2 cellular contexts compared by ENCODE assay signal in genomic region chr6:147046131-147046530, GRCh38.
TF ChIP-seq lines count a peak whose summit lies in the region.

No MANE protein-coding gene starts in this region.

TF ChIP-seq in SK-N-SH, 30 proteins besides CTCF, POLR2A, EP300 and RAD21 (continued from another document):
- TF ChIP-seq PBX3 (IDR thresholded peaks at IDR 0.05) (no peak), EZH2phosphoT487 (IDR thresholded peaks at IDR 0.05; ENCODE audit: borderline replicate concordance, low read depth) (no peak), RFX5 (IDR thresholded peaks at IDR 0.05; ENCODE audit: low read length) (no peak), REST (IDR thresholded peaks at IDR 0.05; ENCODE audit: low read depth, low read length) (no peak), ZBTB33 (IDR thresholded peaks at IDR 0.05; ENCODE audit: borderline replicate concordance, low read depth) (no peak), RXRA (IDR thresholded peaks at IDR 0.05; ENCODE audit: borderline replicate concordance, low read depth) (no peak), IRF3 (IDR thresholded peaks at IDR 0.05; ENCODE audit: low read depth, low read length) (no peak)

TF ChIP-seq in SK-N-SH treated with all-trans-retinoic acid at 6 μM for 48 hours, 23 proteins besides CTCF, POLR2A, EP300 and RAD21 (continued from another document):
- TF ChIP-seq TSHZ2 (CRISPR knock-in tag; IDR thresholded peaks at IDR 0.05) (no peak), BACH2 (CRISPR knock-in tag; IDR thresholded peaks at IDR 0.05; ENCODE audit: borderline replicate concordance) (no peak), ZNF565 (CRISPR knock-in tag; conservative IDR thresholded peaks at IDR 0.05; ENCODE audit: low read depth) (no peak), CSRNP3 (CRISPR knock-in tag; IDR thresholded peaks at IDR 0.05) (no peak), POU6F1 (CRISPR knock-in tag; IDR thresholded peaks at IDR 0.05; ENCODE audit: borderline replicate concordance, low read depth) (no peak)
